10 cellular contexts compared by ENCODE assay signal in genomic region chr6:37030599-37030998, GRCh38.
"Had no signal": no experiment of that assay in that cellular context is flagged by ENCODE, and none has a peak within 500 bp of the region (broad histone marks: within the 10 kb centered on the region; RNA-seq: fewer than 3 reads in every experiment).

No MANE protein-coding gene starts in this region.

- H3K4me3 Mint-ChIP-seq: brain had no signal

- H3K4me1 Mint-ChIP-seq: brain had no signal

- ATAC-seq: activated naive CD4-positive, alpha-beta T cell treated with anti-CD3 and anti-CD28 coated beads, Interleukin-2, amount 50 U/mL, for 72 hours; left colon had no signal

- H3K27ac Mint-ChIP-seq: activated naive CD4-positive, alpha-beta T cell treated with anti-CD3 and anti-CD28 coated beads, Interleukin-2, amount 50 U/mL, for 72 hours had no signal

- H3K36me3 Mint-ChIP-seq: brain had no signal

- DNase-seq: activated CD4-positive, alpha-beta T cell treated with anti-CD3 and anti-CD28 coated beads, Interleukin-2, amount 50 U/mL, for 48 hours; activated CD4-positive, CD25-positive, alpha-beta regulatory T cell treated with anti-CD3 and anti-CD28 coated beads, Interleukin-2, amount 50 U/mL, for 72 hours; central memory CD4-positive, alpha-beta T cell; colonic mucosa; left colon; midbrain; sigmoid colon; spleen had no signal
